Comparison of ENCODE assay signal across 9 cellular contexts in the genomic region with DNA sequence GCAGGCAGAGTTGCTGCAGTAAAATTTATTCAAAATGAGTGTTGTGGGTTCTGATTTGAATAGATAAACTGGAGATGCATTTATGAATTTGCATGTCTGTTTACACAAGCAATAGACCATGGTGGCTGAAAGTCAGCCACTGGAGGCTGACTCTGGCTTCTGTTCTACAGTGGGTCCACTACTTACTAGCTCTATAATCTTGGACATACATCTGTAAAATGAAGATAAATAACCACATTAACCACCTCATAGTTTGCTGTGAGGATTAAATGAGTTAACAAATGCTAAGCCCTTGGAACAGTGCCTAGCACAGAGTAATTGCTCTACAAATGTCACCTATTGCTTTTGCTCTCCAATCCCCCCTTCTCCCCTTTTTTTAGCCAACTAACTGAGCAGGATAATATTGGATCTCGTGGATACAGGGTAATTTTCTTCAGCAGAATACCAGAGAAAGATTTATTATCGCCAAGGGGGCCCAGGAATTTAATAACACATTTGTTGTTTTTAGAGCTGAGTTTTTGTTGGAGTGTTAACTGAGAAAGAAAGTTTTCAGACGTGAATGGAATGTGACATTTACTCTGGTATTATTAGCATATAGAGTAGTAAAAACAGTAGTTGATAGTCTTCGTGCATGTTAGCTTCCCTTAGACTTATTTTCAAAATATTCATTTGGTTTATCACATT. TPM values are rescaled to one million over a fixed set of nuclear protein-coding genes. Genes with fewer than 3 reads are reported as not detected.
DNase-seq lines count a peak whose midpoint lies in the region; ATAC-seq and TF ChIP-seq lines count a peak whose summit lies in the region.
"Had no signal": no experiment of that assay in that cellular context is flagged by ENCODE, and none has a peak within 500 bp of the region (broad histone marks: within the 10 kb centered on the region; RNA-seq: fewer than 3 reads in every experiment).

No MANE protein-coding gene starts in this region.

- peaks cover 4% of the 10 kb centered on the region for H3K27me3 Mint-ChIP-seq in brain

- H3K4me1 ChIP-seq in testis = peaks cover 5% of the 10 kb centered on the region

- H3K27me3 ChIP-seq in testis = no peaks in the 10 kb centered on the region

- no peak overlapping the region for H3K4me3 ChIP-seq in testis

- peak; percentile 25 for ATAC-seq in GM19351 (IDR thresholded peaks at IDR 0.05; ENCODE audit: unreplicated experiment)
- ATAC-seq in HG03457 (IDR thresholded peaks at IDR 0.05; ENCODE audit: unreplicated experiment) = peak; percentile 28

- peak overlapping the region; percentile 14 to 92 (median 32) for H3K27ac Mint-ChIP-seq in brain

- 55 to 62% methylated on average over 4 of the region's 4 CpGs for WGBS in testis, 2 donors

- TF ChIP-seq CTCF in brain (conservative IDR thresholded peaks at IDR 0.05) = no peak
- no peak for TF ChIP-seq CTCF in testis (IDR thresholded peaks at IDR 0.05)

- TF ChIP-seq POLR2A in testis (IDR thresholded peaks at IDR 0.05) = no peak

- intact Hi-C loops in testis (cut with DNase I; ENCODE audit: low total_unique reads) = no loop called here

- H3K9me3 ChIP-seq in testis = no peaks in the 10 kb centered on the region

- H3K4me1 Mint-ChIP-seq in brain = peaks cover 54% of the 10 kb centered on the region

- peaks cover 0 to 2% (median 0%) of the 10 kb centered on the region in 5 experiments for H3K9me3 Mint-ChIP-seq in brain

- DNase-seq in DMS53 (lab: John Stamatoyannopoulos, UW) = peak; percentile 60
- DNase-seq in AG08395 (ENCODE audit: low spot score) = no peak
- DNase-seq in testis = no peak
- DNase-seq in RPMI8226 = no peak
- DNase-seq in SIG-M5 (lab: John Stamatoyannopoulos, UW) = no peak

- peak overlapping the region; percentile 56 to 88 (median 84) for H3K4me3 Mint-ChIP-seq in brain

- H3K36me3 ChIP-seq in testis (ENCODE audit: low read depth, missing control alignments) = no peaks in the 10 kb centered on the region

- H3K36me3 Mint-ChIP-seq in brain = peaks cover 30% of the 10 kb centered on the region

- no peak overlapping the region for H3K27ac ChIP-seq in testis

RNA-seq across cellular contexts. Expression of gene PM20D2, which starts 1.4 kb away (rescaled TPM):
- polyA plus RNA-seq in brain (ENCODE audit: insufficient read depth, low read depth, low replicate concordance) (11.3 TPM), testis (ENCODE audit: insufficient read depth, low read depth, low replicate concordance) (4.4 TPM)
- 1 to 10 TPM; 6.9 to 7.1 TPM for total RNA-seq in testis

RNA-seq across cellular contexts. Expression of gene SRSF12, which starts 26.6 kb away (rescaled TPM):
- polyA plus RNA-seq in brain (ENCODE audit: insufficient read depth, low read depth, low replicate concordance) = 5.8 TPM
- 10 to 100 TPM; 14.7 to 21.7 TPM for total RNA-seq in testis
- polyA plus RNA-seq in testis (ENCODE audit: insufficient read depth, low read depth, low replicate concordance) = 30.1 TPM
- total RNA-seq: myocyte had no signal
